ENCODE assay signal across 17 cellular contexts in the genomic region with DNA sequence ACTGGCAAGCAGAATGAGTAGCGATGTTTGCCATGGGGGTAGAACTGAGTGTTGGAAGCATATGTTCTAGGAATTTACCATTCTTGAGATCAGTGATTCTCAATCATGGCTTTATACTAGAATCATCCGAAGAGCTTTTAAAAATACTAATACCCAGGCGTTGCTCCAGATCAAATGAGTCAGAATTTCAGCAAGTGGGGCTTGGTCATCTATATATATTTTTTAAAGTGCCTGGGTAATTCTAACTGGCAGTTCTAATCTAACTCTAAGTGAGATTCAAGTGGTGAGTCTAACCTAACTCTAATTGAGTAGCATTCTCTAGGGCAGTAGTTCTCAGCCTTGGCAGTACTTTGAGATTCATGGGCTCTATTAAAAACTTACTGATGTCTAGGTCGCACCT. TPM values are rescaled to one million over a fixed set of nuclear protein-coding genes. Genes with fewer than 3 reads are reported as not detected.
DNase-seq lines count a peak whose midpoint lies in the region; ATAC-seq and TF ChIP-seq lines count a peak whose summit lies in the region.
"Had no signal": no experiment of that assay in that cellular context is flagged by ENCODE, and none has a peak within 500 bp of the region (broad histone marks: within the 10 kb centered on the region; RNA-seq: fewer than 3 reads in every experiment).

No MANE protein-coding gene starts in this region.

- H3K36me3 ChIP-seq in PC-3 (ENCODE audit: low read depth, low read length) (no peaks in the 10 kb centered on the region), fibroblast of lung (ENCODE audit: control insufficient read depth, insufficient read depth, low read length) (no peaks in the 10 kb centered on the region), stomach (no peaks in the 10 kb centered on the region)

- H3K4me3 ChIP-seq in PC-3 (ENCODE audit: low read length) = no peak overlapping the region
- no peak overlapping the region for H3K4me3 ChIP-seq in fibroblast of lung (replicated peaks in 1 of 4; ENCODE audit: control extremely low read depth in 1 of 4, insufficient read depth in 1 of 4, low read depth in 3 of 4, low read length in 4 of 4)
- no peak overlapping the region for H3K4me3 ChIP-seq in stomach

- no peaks in the 10 kb centered on the region for H4K20me1 ChIP-seq in PC-3 (ENCODE audit: low read length)
- no peaks in the 10 kb centered on the region for H4K20me1 ChIP-seq in fibroblast of lung (ENCODE audit: control insufficient read depth, extremely low read depth, insufficient read depth, low read length)

- no peak overlapping the region for H3K9ac ChIP-seq in PC-3 (ENCODE audit: low read length)
- H3K9ac ChIP-seq in fibroblast of lung (ENCODE audit: insufficient read depth, low read length) = no peak overlapping the region
- H3K9ac ChIP-seq: KMS-11 had no signal

- no peak for TF ChIP-seq CTCF in PC-3 (conservative IDR thresholded peaks at IDR 0.05; ENCODE audit: low read depth, low read length)
- no peak for TF ChIP-seq CTCF in fibroblast of lung (conservative IDR thresholded peaks at IDR 0.05 in 1 of 2, IDR thresholded peaks at IDR 0.05 in 1 of 2; ENCODE audit: low read depth in 1 of 2, low read length in 2 of 2)
- no peak for TF ChIP-seq CTCF in stomach (IDR thresholded peaks at IDR 0.05)

- TF ChIP-seq POLR2A in stomach (IDR thresholded peaks at IDR 0.05) = no peak

- H3F3A ChIP-seq in PC-3 (ENCODE audit: low read length, unreplicated experiment) = no peaks in the 10 kb centered on the region

- H2AFZ ChIP-seq in PC-3 (ENCODE audit: low read length) (no peak overlapping the region), fibroblast of lung (ENCODE audit: low read length) (no peak overlapping the region)

- no peaks in the 10 kb centered on the region for H3K9me2 ChIP-seq in PC-3 (replicated peaks; ENCODE audit: low read length)

- no peaks in the 10 kb centered on the region for H3K27me3 ChIP-seq in PC-3 (ENCODE audit: low read length)
- H3K27me3 ChIP-seq in fibroblast of lung (ENCODE audit: control insufficient read depth, insufficient read depth, low read length) = no peaks in the 10 kb centered on the region
- H3K27me3 ChIP-seq in stomach = no peaks in the 10 kb centered on the region

- no TSS peak for BruUV-seq in PC-3 (replicated peaks; lab: Mats Ljungman, UMichigan)

- H3K4me1 ChIP-seq in PC-3 (ENCODE audit: insufficient read depth, low read length) (peaks cover 16% of the 10 kb centered on the region; the same call in 1 of the 2 replicates), fibroblast of lung (ENCODE audit: control insufficient read depth, extremely low read depth, insufficient read depth, low read length) (no peaks in the 10 kb centered on the region), stomach (peaks cover 13 to 33% (median 20%) of the 10 kb centered on the region in 4 donors)

- TF ChIP-seq EP300 in stomach (IDR thresholded peaks at IDR 0.05) = no peak

- intact Hi-C loops in PC-3 (cut with micrococcal nuclease) = no loop called here
- intact Hi-C loops in stomach (cut with DNase I; ENCODE audit: low total_unique reads) = no loop called here

- CTCF ChIA-PET in PC-3 (lab: Charles Lee) = no interaction called here

- WGBS in stomach, 5 donors = 61 to 78% (median 70%) methylated on average over 4 of the region's 4 CpGs

- H3K79me2 ChIP-seq in PC-3 (ENCODE audit: low read length) (no peaks in the 10 kb centered on the region), fibroblast of lung (ENCODE audit: control insufficient read depth, insufficient read depth, low read length) (no peaks in the 10 kb centered on the region)

- DNase-seq in ELR (ENCODE audit: low read depth) = peak; percentile 41
- DNase-seq in PC-3 = no peak
- DNase-seq in fibroblast of lung (ENCODE audit: low read depth in 2 of 2) = peak; percentile 26 to 58
- no peak for DNase-seq in stomach
- DNase-seq in activated gamma-delta T cell (lab: John Stamatoyannopoulos, UW) = no peak
- no peak for DNase-seq in NCI-H82 (lab: John Stamatoyannopoulos, UW)
- no peak for DNase-seq in inferior parietal cortex (ENCODE audit: extremely low spot score)
- DNase-seq: AML-193, NCI-H1417, NCI-H187, NCI-H2107, NCI-H2227 treated with DMSO at 0.1 percent for 48 hours, NCI-H510A treated with DMSO at 0.1 percent for 48 hours, NCI-H774 had no signal

- ATAC-seq in PC-3 = peak; percentile 38

- H3K9me3 ChIP-seq in PC-3 (ENCODE audit: low read length) (no peaks in the 10 kb centered on the region), fibroblast of lung (ENCODE audit: control insufficient read depth, insufficient read depth, low read depth, low read length) (no peaks in the 10 kb centered on the region), stomach (no peaks in the 10 kb centered on the region)

- POLR2A ChIA-PET in PC-3 (lab: Charles Lee; ENCODE audit: unreplicated experiment) = no interaction called here

- H3K27ac ChIP-seq in PC-3 (ENCODE audit: low read length) = no peak overlapping the region
- H3K27ac ChIP-seq in fibroblast of lung (ENCODE audit: insufficient read depth, low read length) = no peak overlapping the region
- H3K27ac ChIP-seq in stomach = peak overlapping the region; percentile 63 to 76 (median 68)
- H3K27ac ChIP-seq: C4-2B, KMS-11, RWPE1 had no signal

- H3K4me2 ChIP-seq in PC-3 (ENCODE audit: low read length) (no peak overlapping the region), fibroblast of lung (ENCODE audit: extremely low read depth, insufficient read depth, low read length) (no peak overlapping the region)
- H3K4me2 ChIP-seq: KMS-11 had no signal

RNA-seq across cellular contexts. Expression of gene TM4SF1, which starts 20.8 kb away (rescaled TPM):
- total RNA-seq in PC-3 (2014; rRNA removed) = 408 and 535 TPM in 2 replicates
- 46.0 and 423 TPM in 2 replicates for total RNA-seq in fibroblast of lung
- polyA plus RNA-seq in fibroblast of lung = 301 and 353 TPM in 2 replicates
- 158 and 193 TPM in 2 replicates for polyA plus RNA-seq in fibroblast of lung (2012)
- polyA minus RNA-seq in fibroblast of lung (ENCODE audit: low replicate concordance) = 73.5 and 103 TPM in 2 replicates
- 100 to 1,000 TPM in 2 of 5 donors, 10 to 100 TPM in 3; 29.8 to 468 (median 57.6) TPM for total RNA-seq in stomach
- 100 to 1,000 TPM in 1 of 3 donors, 10 to 100 TPM in 2; 82.8 to 160 (median 97.2) TPM for polyA plus RNA-seq in stomach

RNA-seq across cellular contexts. Expression of gene TM4SF18, which starts 23.2 kb away (rescaled TPM):
- 0.06 and 0.40 TPM in 2 replicates for total RNA-seq in PC-3 (2014; rRNA removed)
- not detected in 2 replicates for total RNA-seq in fibroblast of lung
- polyA plus RNA-seq in fibroblast of lung = not detected in 2 replicates
- polyA plus RNA-seq in fibroblast of lung (2012) = not detected in 2 replicates
- not detected in 2 replicates for polyA minus RNA-seq in fibroblast of lung (ENCODE audit: low replicate concordance)
- total RNA-seq in stomach = 10 to 100 TPM in 1 of 5 donors, 1 to 10 TPM in 3, not detected in 1; 1.8 to 26.1 (median 5.6) TPM
- polyA plus RNA-seq in stomach = 1 to 10 TPM in 1 of 3 donors, under 1 TPM in 2; 0.45 to 1.2 (median 0.87) TPM

Comparison
In these comparisons a context has a peak if more than half of its experiments do, and no peak if none do; other contexts are left out.
1. DNase-seq: peak in ELR (single experiment) and fibroblast of lung (2 of 2); none in PC-3 (single experiment), stomach (single experiment), activated gamma-delta T cell (single experiment), NCI-H82 (single experiment) and inferior parietal cortex (single experiment).
2. H3K27ac ChIP-seq: peak in stomach (5 of 5); none in PC-3 (single experiment) and fibroblast of lung (single experiment).